ENCODE assay signal across 15 cellular contexts in the genomic region with DNA sequence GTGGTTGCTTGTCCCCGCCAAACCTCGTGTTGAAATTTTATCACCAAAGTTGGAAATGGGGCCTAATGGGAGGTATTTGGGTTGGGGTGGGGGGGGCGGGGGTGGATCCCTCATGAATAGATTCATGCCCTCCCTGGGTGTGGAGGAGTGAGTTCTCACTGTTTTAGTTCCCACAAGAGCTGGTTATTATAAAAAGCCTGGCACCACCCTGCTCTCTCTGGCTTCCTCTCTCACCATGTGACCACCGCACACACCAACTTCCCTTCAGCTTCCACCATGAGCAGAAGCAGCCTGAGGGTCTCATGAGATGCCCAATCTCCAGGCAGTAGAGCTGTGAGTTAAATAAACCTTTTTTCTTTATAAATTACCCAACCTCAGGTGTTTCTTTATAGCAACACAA.
DNase-seq lines count a peak whose midpoint lies in the region; ATAC-seq lines count a peak whose summit lies in the region.
"Had no signal": no experiment of that assay in that cellular context is flagged by ENCODE, and none has a peak within 500 bp of the region (broad histone marks: within the 10 kb centered on the region; RNA-seq: fewer than 3 reads in every experiment).

No MANE protein-coding gene starts in this region.

- peak overlapping the region; percentile 76 for H3K27ac Mint-ChIP-seq in activated naive CD4-positive, alpha-beta T cell treated with anti-CD3 and anti-CD28 coated beads, Interleukin-2, amount 10 ng/mL, durations not matched to agents 7 days and 5 days
- peak overlapping the region; percentile 87 for H3K27ac Mint-ChIP-seq in central memory CD8-positive, alpha-beta T cell (ENCODE audit: low read depth)
- H3K27ac Mint-ChIP-seq in stimulated activated memory B cell treated with anti-CD40 and anti-IgM and Interleukin-4, amounts not matched to agents 10 μg/mL and 1 μg/mL and 100 μg/mL, for 72 hours: peak overlapping the region; percentile 49

- no peak overlapping the region for H3K4me3 Mint-ChIP-seq in activated naive CD4-positive, alpha-beta T cell treated with anti-CD3 and anti-CD28 coated beads, Interleukin-2, amount 10 ng/mL, durations not matched to agents 7 days and 5 days
- H3K4me3 Mint-ChIP-seq in central memory CD8-positive, alpha-beta T cell: no peak overlapping the region
- H3K4me3 Mint-ChIP-seq in stimulated activated memory B cell treated with anti-CD40 and anti-IgM and Interleukin-4, amounts not matched to agents 10 μg/mL and 1 μg/mL and 100 μg/mL, for 72 hours: no peak overlapping the region

- peaks cover 46% of the 10 kb centered on the region for H3K36me3 Mint-ChIP-seq in activated naive CD4-positive, alpha-beta T cell treated with anti-CD3 and anti-CD28 coated beads, Interleukin-2, amount 10 ng/mL, durations not matched to agents 7 days and 5 days
- H3K36me3 Mint-ChIP-seq in central memory CD8-positive, alpha-beta T cell (ENCODE audit: insufficient read depth): peaks cover 13% of the 10 kb centered on the region
- peaks cover 45% of the 10 kb centered on the region for H3K36me3 Mint-ChIP-seq in stimulated activated memory B cell treated with anti-CD40 and anti-IgM and Interleukin-4, amounts not matched to agents 10 μg/mL and 1 μg/mL and 100 μg/mL, for 72 hours

- H3K4me1 Mint-ChIP-seq in activated naive CD4-positive, alpha-beta T cell treated with anti-CD3 and anti-CD28 coated beads, Interleukin-2, amount 10 ng/mL, durations not matched to agents 7 days and 5 days: peaks cover 53% of the 10 kb centered on the region
- peaks cover 34% of the 10 kb centered on the region for H3K4me1 Mint-ChIP-seq in central memory CD8-positive, alpha-beta T cell
- H3K4me1 Mint-ChIP-seq in stimulated activated memory B cell treated with anti-CD40 and anti-IgM and Interleukin-4, amounts not matched to agents 10 μg/mL and 1 μg/mL and 100 μg/mL, for 72 hours: peaks cover 19% of the 10 kb centered on the region

- ATAC-seq in central memory CD8-positive, alpha-beta T cell (replicated peaks; ENCODE audit: extremely low read depth, poor library complexity, severe bottlenecking): no peak
- ATAC-seq in stimulated activated memory B cell treated with anti-CD40 and anti-IgM and Interleukin-4, amounts not matched to agents 10 μg/mL and 1 μg/mL and 100 μg/mL, for 72 hours: peak; percentile 36
- ATAC-seq in GM21717 (IDR thresholded peaks at IDR 0.05; ENCODE audit: unreplicated experiment): no peak

- H3K9me3 Mint-ChIP-seq in activated naive CD4-positive, alpha-beta T cell treated with anti-CD3 and anti-CD28 coated beads, Interleukin-2, amount 10 ng/mL, durations not matched to agents 7 days and 5 days: peaks cover 4% of the 10 kb centered on the region
- no peaks in the 10 kb centered on the region for H3K9me3 Mint-ChIP-seq in central memory CD8-positive, alpha-beta T cell
- H3K9me3 Mint-ChIP-seq in stimulated activated memory B cell treated with anti-CD40 and anti-IgM and Interleukin-4, amounts not matched to agents 10 μg/mL and 1 μg/mL and 100 μg/mL, for 72 hours: no peaks in the 10 kb centered on the region

- in situ Hi-C loops in SK-MEL-5 (cut with HindIII; ENCODE audit: low pct_unique_long_range_greater_than_20kb, low sequenced_read_pairs): no loop called here

- CTCF ChIA-PET in activated naive CD4-positive, alpha-beta T cell treated with anti-CD3 and anti-CD28 coated beads, Interleukin-2, amount 10 ng/mL, durations not matched to agents 7 days and 5 days (lab: Charles Lee): no interaction called here

- no peaks in the 10 kb centered on the region for H3K27me3 Mint-ChIP-seq in activated naive CD4-positive, alpha-beta T cell treated with anti-CD3 and anti-CD28 coated beads, Interleukin-2, amount 10 ng/mL, durations not matched to agents 7 days and 5 days
- H3K27me3 Mint-ChIP-seq in central memory CD8-positive, alpha-beta T cell: no peaks in the 10 kb centered on the region
- H3K27me3 Mint-ChIP-seq in stimulated activated memory B cell treated with anti-CD40 and anti-IgM and Interleukin-4, amounts not matched to agents 10 μg/mL and 1 μg/mL and 100 μg/mL, for 72 hours: no peaks in the 10 kb centered on the region
- H3K27me3 Mint-ChIP-seq: IgD-negative memory B cell had no signal

- no peak for DNase-seq in activated naive CD4-positive, alpha-beta T cell treated with anti-CD3 and anti-CD28 coated beads, Interleukin-2, amount 10 ng/mL, durations not matched to agents 7 days and 5 days
- no peak for DNase-seq in activated naive CD4-positive, alpha-beta T cell treated with Interleukin-2 at 50 U/mL for 16 hours
- peak; percentile 5 for DNase-seq in SK-MEL-5 (ENCODE audit: low read depth, low spot score)
- no peak for DNase-seq in central memory CD8-positive, alpha-beta T cell (ENCODE audit: low spot score in 2 of 2)
- DNase-seq in GM03348 (ENCODE audit: low spot score): no peak
- DNase-seq in SW480 (ENCODE audit: low spot score): no peak
- DNase-seq: DMS 273 treated with DMSO at 0.1 percent for 48 hours; NCI-H1694 treated with DMSO at 0.1 percent for 48 hours; NCI-H524 treated with DMSO at 0.1 percent for 48 hours; ovary; stimulated activated CD4-positive, alpha-beta T cell treated with anti-CD3 and anti-CD28 coated beads, Interleukin-12 subunit alpha, Interleukin-12 subunit beta, amount 100 ng/mL, for 4 hours; T-helper 9 cell had no signal
